12 cellular contexts compared by ENCODE assay signal in the genomic region with DNA sequence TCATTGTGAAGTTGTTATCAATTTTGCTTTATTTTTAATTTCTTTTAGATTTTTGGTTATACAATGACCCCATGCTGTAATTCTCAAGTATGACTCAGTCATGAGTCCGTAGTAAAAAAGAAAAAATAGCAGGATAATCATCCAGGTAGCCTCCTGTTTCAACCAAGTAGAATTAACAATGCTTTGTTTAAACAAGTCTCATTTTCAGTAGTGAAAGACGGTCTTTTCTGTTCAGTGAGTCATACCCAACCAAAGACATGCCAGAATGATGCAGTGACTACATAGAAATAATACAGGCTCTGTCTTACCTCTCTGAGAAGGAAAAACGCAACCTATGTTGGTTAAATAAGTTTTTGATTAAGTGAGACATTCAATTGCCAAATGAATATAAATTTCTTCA.
A peak's percentile ranks its signal among the peaks of the same experiment; 100 is the strongest.
DNase-seq lines count a peak whose midpoint lies in the region; ATAC-seq, FAIRE-seq and TF ChIP-seq lines count a peak whose summit lies in the region.
"Had no signal": no experiment of that assay in that cellular context is flagged by ENCODE, and none has a peak within 500 bp of the region (broad histone marks: within the 10 kb centered on the region; RNA-seq: fewer than 3 reads in every experiment).

No MANE protein-coding gene starts in this region.

- RAD21 ChIA-PET in GM12878 (lab: Charles Lee; ENCODE audit: unreplicated experiment): interaction anchor here (1.2 kb wide), 1 partner anchor 15 kb away, joined by 4 read pairs; no protein-coding TSS in a partner anchor

- POLR2A ChIA-PET in GM12878 (lab: Charles Lee): no interaction called here
- POLR2A ChIA-PET in CD4-positive, alpha-beta T cell (lab: Charles Lee): no interaction called here

- peak; percentile 27 for DNase-seq in A172 (ENCODE audit: low spot score)
- peak; percentile 52 for DNase-seq in GM12878 (ENCODE audit: low read depth, low spot score)
- no peak for DNase-seq in NCI-H2196 treated with DMSO at 0.1 percent for 48 hours (lab: John Stamatoyannopoulos, UW; ENCODE audit: unreplicated experiment)
- no peak for DNase-seq in CD4-positive, alpha-beta T cell
- no peak for DNase-seq in DMS 273 (lab: John Stamatoyannopoulos, UW; ENCODE audit: unreplicated experiment)
- DNase-seq in T-helper 1 cell: no peak
- DNase-seq: naive thymus-derived CD4-positive, alpha-beta T cell; NCI-H1092 treated with DMSO at 0.1 percent for 48 hours had no signal

- 5% methylated on average over 3 of the region's 3 CpGs for WGBS in GM12878 (ENCODE audit: insufficient coverage, insufficient replicate concordance, low lambda C conversion rate, missing lambda C conversion rate)

- H3K4me1 Mint-ChIP-seq in CD4-positive, alpha-beta T cell (ENCODE audit: low read depth): no peaks in the 10 kb centered on the region
- H3K4me1 Mint-ChIP-seq: activated T-helper 17 cell treated with anti-CD3 and anti-CD28 coated beads, Interleukin-2, amount 50 U/mL, for 72 hours had no signal

- peak; percentile 49 for FAIRE-seq in GM12878 (lab: Jason Lieb, UNC)
- FAIRE-seq: A204.1 had no signal

- H3K4me3 Mint-ChIP-seq in CD4-positive, alpha-beta T cell: no peak overlapping the region
- H3K4me3 Mint-ChIP-seq: activated T-helper 17 cell treated with anti-CD3 and anti-CD28 coated beads, Interleukin-2, amount 50 U/mL, for 72 hours; naive thymus-derived CD4-positive, alpha-beta T cell had no signal

- H3K27me3 Mint-ChIP-seq in CD4-positive, alpha-beta T cell: no peaks in the 10 kb centered on the region
- H3K27me3 Mint-ChIP-seq: activated T-helper 17 cell treated with anti-CD3 and anti-CD28 coated beads, Interleukin-2, amount 50 U/mL, for 72 hours; naive thymus-derived CD4-positive, alpha-beta T cell had no signal

- ATAC-seq in GM19455 (IDR thresholded peaks at IDR 0.05; ENCODE audit: unreplicated experiment) (peak; percentile 58), HG03108 (IDR thresholded peaks at IDR 0.05; ENCODE audit: unreplicated experiment) (peak; percentile 56), GM12878 (peak; percentile 91)
- no peak for ATAC-seq in CD4-positive, alpha-beta T cell (ENCODE audit: poor library complexity)
- ATAC-seq: activated T-helper 17 cell treated with anti-CD3 and anti-CD28 coated beads, Interleukin-2, amount 50 U/mL, for 72 hours; naive thymus-derived CD4-positive, alpha-beta T cell had no signal

- H3K27ac ChIP-seq in GM12878 (ENCODE audit: control insufficient read depth, insufficient read depth): peak overlapping the region; percentile 72
- no peak overlapping the region for H3K27ac ChIP-seq in CD4-positive, alpha-beta T cell (ENCODE audit: low read depth, low read length)

- CTCF ChIA-PET in GM12878 (lab: Yijun Ruan, JAX): interaction anchor here (1.3 kb wide), 1 partner anchor 11 kb away, joined by 5 read pairs; no protein-coding TSS in a partner anchor
- CTCF ChIA-PET in CD4-positive, alpha-beta T cell (lab: Charles Lee): no interaction called here

- no peaks in the 10 kb centered on the region for H3K9me3 Mint-ChIP-seq in CD4-positive, alpha-beta T cell

- TF ChIP-seq RAD21 in GM12878 (IDR thresholded peaks at IDR 0.05; ENCODE audit: insufficient read depth, low read depth, low read length): peak; percentile 10; the same call in 1 of the 2 replicates

- no peaks in the 10 kb centered on the region; the same call in 2 of the 3 replicates for H3K9me3 ChIP-seq in GM12878 (replicated peaks; ENCODE audit: control insufficient read depth, insufficient read depth, low read length)
- H3K9me3 ChIP-seq in CD4-positive, alpha-beta T cell (ENCODE audit: control insufficient read depth, low read length): no peaks in the 10 kb centered on the region

- H3K4me3 ChIP-seq in GM12878: no peak overlapping the region

- H3K27ac Mint-ChIP-seq in CD4-positive, alpha-beta T cell: no peak overlapping the region
- H3K27ac Mint-ChIP-seq: activated T-helper 17 cell treated with anti-CD3 and anti-CD28 coated beads, Interleukin-2, amount 50 U/mL, for 72 hours; naive thymus-derived CD4-positive, alpha-beta T cell had no signal

- peak overlapping the region; percentile 56 for H3K4me2 ChIP-seq in GM12878 (ENCODE audit: control insufficient read depth, insufficient read depth)

- in situ Hi-C loops in GM12878 (cut with MboI): no loop called here

- peak; percentile 35 to 77; a peak in 2 of 4 replicates for TF ChIP-seq EP300 in GM12878 (IDR thresholded peaks at IDR 0.05; ENCODE audit: borderline replicate concordance in 1 of 2, control insufficient read depth in 1 of 2, low read depth in 2 of 2, low read length in 2 of 2)

- H3K27me3 ChIP-seq in GM12878 (replicated peaks in 1 of 2; ENCODE audit: control insufficient read depth in 2 of 2, insufficient read depth in 2 of 2, low read length in 1 of 2): no peaks in the 10 kb centered on the region
- no peaks in the 10 kb centered on the region for H3K27me3 ChIP-seq in CD4-positive, alpha-beta T cell (ENCODE audit: control insufficient read depth, insufficient read depth, low read length)

- H3K79me2 ChIP-seq in GM12878 (ENCODE audit: control insufficient read depth, insufficient read depth, low read length): no peaks in the 10 kb centered on the region

- no peaks in the 10 kb centered on the region for H3K36me3 Mint-ChIP-seq in CD4-positive, alpha-beta T cell (ENCODE audit: low read depth)

- no peaks in the 10 kb centered on the region for H3K36me3 ChIP-seq in GM12878 (ENCODE audit: control insufficient read depth in 2 of 2, insufficient read depth in 2 of 2, low read length in 1 of 2)

- no peak overlapping the region; the same call in 1 of the 2 replicates for H3K9ac ChIP-seq in GM12878 (ENCODE audit: control insufficient read depth, insufficient read depth, low read length)

- no peaks in the 10 kb centered on the region for H4K20me1 ChIP-seq in GM12878 (ENCODE audit: control insufficient read depth, insufficient read depth)

- no TSS peak for BruUV-seq in GM12878 (replicated peaks; lab: Mats Ljungman, UMichigan)

- TF ChIP-seq CTCF in GM12878 (IDR thresholded peaks at IDR 0.05 in 2 of 3, conservative IDR thresholded peaks at IDR 0.05 in 1 of 3; ENCODE audit: control insufficient read depth in 2 of 3, extremely low read depth in 1 of 3, insufficient read depth in 1 of 3, low read depth in 3 of 3, low read length in 3 of 3): no peak
- no peak for TF ChIP-seq CTCF in CD4-positive, alpha-beta T cell (IDR thresholded peaks at IDR 0.05)

- intact Hi-C loops in GM12878 (cut with micrococcal nuclease; ENCODE audit: unreplicated experiment): loop anchor here (5.0 to 10.0 kb wide), 2 partner anchors 37 to 264 kb away; partner anchors contain the start of gene DSG2
- intact Hi-C loops in CD4-positive, alpha-beta T cell (cut with DNase I, micrococcal nuclease): no loop called here

- no peak for TF ChIP-seq POLR2A in GM12878 (IDR thresholded peaks at IDR 0.05; ENCODE audit: low read depth, low read length)

- SMC1A ChIA-PET in GM12878 (lab: Charles Lee; ENCODE audit: uncharacterized antibody, unreplicated experiment): interaction anchor here (1.0 to 1.2 kb wide), 2 partner anchors 14 to 24 kb away, joined by 3 to 6 read pairs; no protein-coding TSS in a partner anchor

- H3K4me1 ChIP-seq in GM12878 (ENCODE audit: control insufficient read depth, insufficient read depth, low read length): peaks cover 24% of the 10 kb centered on the region

- peak overlapping the region; percentile 26 for H2AFZ ChIP-seq in GM12878 (ENCODE audit: control insufficient read depth, low read depth, low read length)

TF ChIP-seq in GM12878, 131 proteins besides CTCF, POLR2A, EP300 and RAD21 (continues in another document):
- TF ChIP-seq EGR1 (IDR thresholded peaks at IDR 0.05; ENCODE audit: borderline replicate concordance in 1 of 2, low read depth in 2 of 2, low read length in 2 of 2): no peak
- TF ChIP-seq EED (IDR thresholded peaks at IDR 0.05; ENCODE audit: low read depth): peak; percentile 26; the same call in 1 of the 2 replicates
- TF ChIP-seq, protein P1, sequence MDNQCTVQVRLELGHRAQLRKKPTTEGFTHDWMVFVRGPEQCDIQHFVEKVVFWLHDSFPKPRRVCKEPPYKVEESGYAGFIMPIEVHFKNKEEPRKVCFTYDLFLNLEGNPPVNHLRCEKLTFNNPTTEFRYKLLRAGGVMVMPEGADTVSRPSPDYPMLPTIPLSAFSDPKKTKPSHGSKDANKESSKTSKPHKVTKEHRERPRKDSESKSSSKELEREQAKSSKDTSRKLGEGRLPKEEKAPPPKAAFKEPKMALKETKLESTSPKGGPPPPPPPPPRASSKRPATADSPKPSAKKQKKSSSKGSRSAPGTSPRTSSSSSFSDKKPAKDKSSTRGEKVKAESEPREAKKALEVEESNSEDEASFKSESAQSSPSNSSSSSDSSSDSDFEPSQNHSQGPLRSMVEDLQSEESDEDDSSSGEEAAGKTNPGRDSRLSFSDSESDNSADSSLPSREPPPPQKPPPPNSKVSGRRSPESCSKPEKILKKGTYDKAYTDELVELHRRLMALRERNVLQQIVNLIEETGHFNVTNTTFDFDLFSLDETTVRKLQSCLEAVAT (IDR thresholded peaks at IDR 0.05): no peak
- TF ChIP-seq TARDBP (IDR thresholded peaks at IDR 0.05; ENCODE audit: borderline replicate concordance): no peak
- TF ChIP-seq PAX8 (IDR thresholded peaks at IDR 0.05): no peak
- peak; percentile 79 for TF ChIP-seq NFIC (IDR thresholded peaks at IDR 0.05; ENCODE audit: low read depth, low read length)
- no peak for TF ChIP-seq ETV6 (conservative IDR thresholded peaks at IDR 0.05 in 1 of 2, IDR thresholded peaks at IDR 0.05 in 1 of 2; ENCODE audit: borderline replicate concordance in 1 of 2, low read depth in 1 of 2)
- no peak for TF ChIP-seq WRNIP1 (IDR thresholded peaks at IDR 0.05; ENCODE audit: borderline replicate concordance, low read depth, low read length)
- peak; percentile 42; the same call in 1 of the 2 replicates for TF ChIP-seq RELB (IDR thresholded peaks at IDR 0.05; ENCODE audit: low read depth)
- peak; percentile 68; the same call in 1 of the 2 replicates for TF ChIP-seq BCL11A (IDR thresholded peaks at IDR 0.05; ENCODE audit: low read depth, low read length)
- peak; percentile 31; the same call in 1 of the 2 replicates for TF ChIP-seq FOXM1 (IDR thresholded peaks at IDR 0.05; ENCODE audit: low read depth, low read length)
- TF ChIP-seq KLF5 (IDR thresholded peaks at IDR 0.05; ENCODE audit: partially characterized antibody): no peak
- TF ChIP-seq RUNX3 (IDR thresholded peaks at IDR 0.05; ENCODE audit: low read length): peak; percentile 58

Comparison
In these comparisons a context has a peak if more than half of its experiments do, and no peak if none do; other contexts are left out.
1. DNase-seq: peak in A172 (single experiment) and GM12878 (single experiment); none in NCI-H2196 treated with DMSO at 0.1 percent for 48 hours (single experiment), CD4-positive, alpha-beta T cell (0 of 10), DMS 273 (single experiment) and T-helper 1 cell (0 of 5).